ENCODE assay signal across 8 cellular contexts in the genomic region with DNA sequence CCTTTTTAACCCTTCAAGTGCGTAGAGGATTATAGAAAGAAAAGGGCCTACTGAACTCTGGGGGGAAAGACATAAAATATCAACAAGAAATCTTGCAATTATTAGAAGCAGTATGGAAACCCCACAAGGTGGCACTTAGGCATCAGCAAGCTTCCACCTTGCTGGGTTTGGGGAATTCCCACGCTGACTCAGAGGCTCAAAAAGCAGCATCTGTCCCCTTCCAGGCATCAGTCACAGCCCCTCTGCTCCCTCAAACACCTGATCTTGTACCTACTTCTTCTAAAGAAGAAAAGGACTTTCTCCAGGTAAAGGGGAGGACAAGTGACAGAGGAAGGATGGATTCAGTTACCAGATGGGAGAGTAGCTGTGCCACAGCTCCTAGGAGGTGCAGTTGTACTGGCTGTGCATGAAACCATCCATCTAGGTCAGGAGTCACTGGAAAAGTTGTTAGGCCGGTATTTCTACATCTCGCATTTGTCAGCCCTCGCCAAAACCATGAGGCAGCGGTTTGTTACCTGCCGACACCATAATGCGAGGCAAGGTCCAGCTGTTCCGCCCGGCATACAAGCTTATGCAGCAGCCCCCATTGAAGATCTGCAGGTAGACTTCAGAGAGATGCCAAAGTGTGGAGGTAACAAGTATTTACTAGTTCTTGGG. TPM values are rescaled to one million over a fixed set of nuclear protein-coding genes. Genes with fewer than 3 reads are reported as not detected.
DNase-seq lines count a peak whose midpoint lies in the region; ATAC-seq, FAIRE-seq and TF ChIP-seq lines count a peak whose summit lies in the region.
"Not testable (repeated sequence)": the region's sequence is repeated elsewhere in the genome, so short reads cannot be mapped to it uniquely, and the experiment has no call there.

No MANE protein-coding gene starts in this region.

- WGBS in mammary epithelial cell (ENCODE audit: low coverage, missing lambda C conversion rate): 79% methylated on average over 4 of the region's 10 CpGs
- 17 to 67% (median 38%) methylated on average over 10 of the region's 10 CpGs for WGBS in small intestine, 3 donors

- dilution Hi-C loops in mammary epithelial cell (cut with HindIII; ENCODE audit: low sequenced_read_pairs): not testable (repeated sequence)

- intact Hi-C loops in CD4-positive, alpha-beta T cell (cut with DNase I, micrococcal nuclease): not testable (repeated sequence)
- intact Hi-C loops in mammary epithelial cell (cut with micrococcal nuclease): loop anchor here (1.0 to 2.0 kb wide), 4 partner anchors 19 to 105 kb away; partner anchors contain the start of genes MCEE, MPHOSPH10 and NAGK

- H3K9me3 Mint-ChIP-seq in CD4-positive, alpha-beta T cell: not testable (repeated sequence)

- not testable (repeated sequence) for H3K79me2 ChIP-seq in mammary epithelial cell (ENCODE audit: insufficient read depth, low read length)

- not testable (repeated sequence) for H2AFZ ChIP-seq in mammary epithelial cell (ENCODE audit: low read depth, low read length)

- not testable (repeated sequence) for H3K27me3 ChIP-seq in CD4-positive, alpha-beta T cell (ENCODE audit: control insufficient read depth, insufficient read depth, low read length); mammary epithelial cell (ENCODE audit: insufficient read depth, low read length); small intestine (ENCODE audit: control insufficient read depth in 2 of 2, insufficient read depth in 2 of 2, low read length in 2 of 2)

- H3K27ac ChIP-seq in CD4-positive, alpha-beta T cell (ENCODE audit: low read depth, low read length); mammary epithelial cell (ENCODE audit: insufficient read depth, low read depth, low read length); small intestine (ENCODE audit: low read depth in 1 of 2, low read length in 1 of 2): not testable (repeated sequence)

- H3K36me3 Mint-ChIP-seq in CD4-positive, alpha-beta T cell (ENCODE audit: low read depth): not testable (repeated sequence)

- H3K27ac Mint-ChIP-seq in CD4-positive, alpha-beta T cell: not testable (repeated sequence)

- peak in 7 of 10 experiments; percentile 11 to 49 (median 16) for DNase-seq in CD4-positive, alpha-beta T cell
- peak; percentile 41 for DNase-seq in GM13976 (ENCODE audit: low spot score)
- DNase-seq in LoVo (ENCODE audit: low spot score): peak; percentile 8
- DNase-seq in activated T-cell treated with anti-CD3 and anti-CD28 coated beads for 48 hours (ENCODE audit: low read depth): peak; percentile 50
- peak; percentile 77 for DNase-seq in mammary epithelial cell
- peak; percentile 29 for DNase-seq in small intestine
- DNase-seq in stimulated activated CD8-positive, alpha-beta memory T cell treated with anti-CD3 and anti-CD28 coated beads, Interleukin-12 subunit alpha, Interleukin-12 subunit beta, amount 100 ng/mL, for 24 hours (ENCODE audit: extremely low read depth): peak; percentile 16

- ATAC-seq in CD4-positive, alpha-beta T cell (ENCODE audit: poor library complexity): not testable (repeated sequence)
- ATAC-seq in activated CD4-positive, CD25-positive, alpha-beta regulatory T cell treated with anti-CD3 and anti-CD28 coated beads, Interleukin-2, amount 50 U/mL, for 24 hours: peak; percentile 58 to 83

- POLR2A ChIA-PET in CD4-positive, alpha-beta T cell (lab: Charles Lee): interaction anchor here (1.5 kb wide), 1 partner anchor 18 kb away, joined by 3 read pairs; the partner anchor contains the start of gene NAGK

- H3K4me3 Mint-ChIP-seq in CD4-positive, alpha-beta T cell: not testable (repeated sequence)

- not testable (repeated sequence) for H3K4me1 Mint-ChIP-seq in CD4-positive, alpha-beta T cell (ENCODE audit: low read depth)

- not testable (repeated sequence) for H3K9ac ChIP-seq in mammary epithelial cell (ENCODE audit: insufficient read depth, low read length)

- not testable (repeated sequence) for H3K27me3 Mint-ChIP-seq in CD4-positive, alpha-beta T cell

- in situ Hi-C loops in GM13976 (cut with MboI; ENCODE audit: low sequenced_read_pairs, unreplicated experiment): loop anchor here (25.0 kb wide), 1 partner anchor 462 kb away; no protein-coding TSS in a partner anchor
- in situ Hi-C loops in mammary epithelial cell (cut with MboI; ENCODE audit: low sequenced_read_pairs in 2 of 2): not testable (repeated sequence)

- not testable (repeated sequence) for H4K20me1 ChIP-seq in mammary epithelial cell (ENCODE audit: insufficient read depth, low read length)

- FAIRE-seq in small intestine (lab: Jason Lieb, UNC): not testable (repeated sequence)

- TF ChIP-seq CTCF in CD4-positive, alpha-beta T cell (IDR thresholded peaks at IDR 0.05): not testable (repeated sequence)
- TF ChIP-seq CTCF in GM13976 (IDR thresholded peaks at IDR 0.05; ENCODE audit: borderline replicate concordance, control extremely low read depth, extremely low read depth, insufficient read depth, missing control alignments): peak; percentile 34
- TF ChIP-seq CTCF in mammary epithelial cell (conservative IDR thresholded peaks at IDR 0.05 in 1 of 2, IDR thresholded peaks at IDR 0.05 in 1 of 2; ENCODE audit: extremely low read depth in 1 of 2, insufficient read depth in 1 of 2, low read depth in 1 of 2, low read length in 2 of 2): peak; percentile 20 to 56

- H3K36me3 ChIP-seq in mammary epithelial cell (ENCODE audit: insufficient read depth, low read length); small intestine (ENCODE audit: control insufficient read depth in 2 of 2, insufficient read depth in 2 of 2, low read length in 2 of 2): not testable (repeated sequence)

- H3K4me1 ChIP-seq in mammary epithelial cell (ENCODE audit: insufficient read depth, low read length); small intestine (ENCODE audit: control insufficient read depth in 2 of 2, insufficient read depth in 1 of 2, low read depth in 1 of 2, low read length in 1 of 2): not testable (repeated sequence)

- CTCF ChIA-PET in CD4-positive, alpha-beta T cell (lab: Charles Lee): interaction anchor here (1.3 kb wide), 1 partner anchor 102 kb away, joined by 3 read pairs; no protein-coding TSS in a partner anchor
- CTCF ChIA-PET in mammary epithelial cell (lab: Charles Lee; ENCODE audit: low non-redundant PET): interaction anchor here (1.0 to 1.6 kb wide), 2 partner anchors 20 to 105 kb away, joined by 3 to 9 read pairs; no protein-coding TSS in a partner anchor

- H3K9me3 ChIP-seq in CD4-positive, alpha-beta T cell (ENCODE audit: control insufficient read depth, low read length); mammary epithelial cell (replicated peaks; ENCODE audit: insufficient read depth, low read length); small intestine (ENCODE audit: control insufficient read depth, low read depth): not testable (repeated sequence)

- not testable (repeated sequence) for H3K4me2 ChIP-seq in mammary epithelial cell (ENCODE audit: insufficient read depth, low read depth, low read length)

- not testable (repeated sequence) for BruUV-seq in mammary epithelial cell (replicated peaks; lab: Mats Ljungman, UMichigan)

- not testable (repeated sequence) for H3K4me3 ChIP-seq in mammary epithelial cell (replicated peaks in 1 of 3; ENCODE audit: insufficient read depth in 1 of 3, low read depth in 2 of 3, low read length in 3 of 3); small intestine (ENCODE audit: low read depth in 1 of 2, low read length in 2 of 2)

RNA-seq across cellular contexts. Expression of gene NAGK, which starts 18.6 kb away (rescaled TPM):
- total RNA-seq in CD4-positive, alpha-beta T cell: 10 to 100 TPM; 62.3 to 73.3 TPM
- total RNA-seq in mammary epithelial cell: 10 to 100 TPM; 29.5 to 80.8 TPM
- 60.0 TPM for polyA plus RNA-seq in mammary epithelial cell
- 46.5 TPM for polyA minus RNA-seq in mammary epithelial cell
- 10 to 100 TPM; 54.8 to 81.0 (median 78.6) TPM for polyA plus RNA-seq in small intestine

RNA-seq across cellular contexts. Expression of gene TEX261, which starts 55.2 kb away (rescaled TPM):
- total RNA-seq in CD4-positive, alpha-beta T cell: 10 to 100 TPM; 26.8 to 34.0 TPM
- total RNA-seq in mammary epithelial cell: 10 to 100 TPM; 30.0 to 61.6 TPM
- polyA plus RNA-seq in mammary epithelial cell: 59.6 TPM
- 146 TPM for polyA minus RNA-seq in mammary epithelial cell
- 10 to 100 TPM in 2 of 3 donors, 1 to 10 TPM in 1; 9.8 to 49.8 (median 14.3) TPM for polyA plus RNA-seq in small intestine

Comparison
In these comparisons a context has a peak if more than half of its experiments do, and no peak if none do; other contexts are left out.
1. DNase-seq: peak in every context shown above with its lines; median percentile 77 in mammary epithelial cell; 50 in activated T-cell treated with anti-CD3 and anti-CD28 coated beads for 48 hours; 41 in GM13976; 29 in small intestine; 16 in CD4-positive, alpha-beta T cell; 16 in stimulated activated CD8-positive, alpha-beta memory T cell treated with anti-CD3 and anti-CD28 coated beads, Interleukin-12 subunit alpha, Interleukin-12 subunit beta, amount 100 ng/mL, for 24 hours; 8 in LoVo.